1 cellular context compared by ENCODE assay signal in genomic region chr7:75921479-75921878, GRCh38.
A peak's percentile ranks its signal among the peaks of the same experiment; 100 is the strongest.
TF ChIP-seq lines count a peak whose summit lies in the region.

No MANE protein-coding gene starts in this region.

TF ChIP-seq in HepG2, 621 proteins besides CTCF, POLR2A, EP300 and RAD21 (continued from another document and continues in another):
- TF ChIP-seq ZNF792 (CRISPR knock-in tag; IDR thresholded peaks at IDR 0.05) (no peak), SSRP1 (CRISPR knock-in tag; IDR thresholded peaks at IDR 0.05) (no peak), HMGXB3 (CRISPR knock-in tag; IDR thresholded peaks at IDR 0.05; ENCODE audit: borderline replicate concordance) (0 out of 2 replicates have a peak, but pooled peaks have one; percentile 16), HNF4A (CRISPR knock-in tag; IDR thresholded peaks at IDR 0.05) (0 out of 2 replicates have a peak, but pooled peaks have one; percentile 12), PRDM10 (CRISPR knock-in tag; IDR thresholded peaks at IDR 0.05; ENCODE audit: low read depth) (no peak), CC2D1A (CRISPR knock-in tag; IDR thresholded peaks at IDR 0.05) (no peak), GPBP1L1 (CRISPR knock-in tag; IDR thresholded peaks at IDR 0.05) (no peak), ZBTB1 (CRISPR knock-in tag; IDR thresholded peaks at IDR 0.05; ENCODE audit: borderline replicate concordance) (no peak), MXD1 (CRISPR knock-in tag; IDR thresholded peaks at IDR 0.05) (0 out of 2 replicates have a peak, but pooled peaks have one; percentile 31), ZSCAN12 (CRISPR knock-in tag; IDR thresholded peaks at IDR 0.05) (no peak), ZNF383 (CRISPR knock-in tag; IDR thresholded peaks at IDR 0.05; ENCODE audit: borderline replicate concordance) (no peak), ZNF552 (CRISPR knock-in tag; IDR thresholded peaks at IDR 0.05; ENCODE audit: borderline replicate concordance) (no peak), ELF3 (CRISPR knock-in tag; IDR thresholded peaks at IDR 0.05) (no peak), ZNF558 (CRISPR knock-in tag; IDR thresholded peaks at IDR 0.05; ENCODE audit: borderline replicate concordance) (no peak), ZNF367 (CRISPR knock-in tag; IDR thresholded peaks at IDR 0.05; ENCODE audit: borderline replicate concordance) (no peak), ZNF646 (CRISPR knock-in tag; IDR thresholded peaks at IDR 0.05) (no peak), GPN1 (CRISPR knock-in tag; IDR thresholded peaks at IDR 0.05; ENCODE audit: borderline replicate concordance) (no peak), POGZ (CRISPR knock-in tag; IDR thresholded peaks at IDR 0.05) (no peak), ZGPAT (CRISPR knock-in tag; IDR thresholded peaks at IDR 0.05) (no peak), ZFP82 (CRISPR knock-in tag; IDR thresholded peaks at IDR 0.05; ENCODE audit: borderline replicate concordance) (no peak), MYNN (CRISPR knock-in tag; IDR thresholded peaks at IDR 0.05; ENCODE audit: low read depth) (no peak), FOXA1 (IDR thresholded peaks at IDR 0.05) (no peak), FOXA1 (CRISPR knock-in tag; IDR thresholded peaks at IDR 0.05) (no peak), TBL1XR1 (IDR thresholded peaks at IDR 0.05; ENCODE audit: borderline replicate concordance, low read length, partially characterized antibody) (no peak), ZNF776 (CRISPR knock-in tag; IDR thresholded peaks at IDR 0.05) (peak; percentile 82; the same call in 1 of the 2 replicates)
- TF ChIP-seq, protein P1, sequence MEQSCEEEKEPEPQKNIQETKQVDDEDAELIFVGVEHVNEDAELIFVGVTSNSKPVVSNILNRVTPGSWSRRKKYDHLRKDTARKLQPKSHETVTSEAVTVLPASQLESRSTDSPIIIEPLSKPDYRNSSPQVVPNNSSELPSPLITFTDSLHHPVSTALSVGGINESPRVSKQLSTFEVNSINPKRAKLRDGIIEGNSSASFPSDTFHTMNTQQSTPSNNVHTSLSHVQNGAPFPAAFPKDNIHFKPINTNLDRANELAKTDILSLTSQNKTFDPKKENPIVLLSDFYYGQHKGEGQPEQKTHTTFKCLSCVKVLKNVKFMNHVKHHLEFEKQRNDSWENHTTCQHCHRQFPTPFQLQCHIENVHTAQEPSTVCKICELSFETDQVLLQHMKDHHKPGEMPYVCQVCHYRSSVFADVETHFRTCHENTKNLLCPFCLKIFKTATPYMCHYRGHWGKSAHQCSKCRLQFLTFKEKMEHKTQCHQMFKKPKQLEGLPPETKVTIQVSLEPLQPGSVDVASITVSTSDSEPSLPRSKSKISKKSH (CRISPR knock-in tag; IDR thresholded peaks at IDR 0.05; ENCODE audit: borderline replicate concordance): peak; percentile 34; the same call in 1 of the 2 replicates
- TF ChIP-seq, protein P2, sequence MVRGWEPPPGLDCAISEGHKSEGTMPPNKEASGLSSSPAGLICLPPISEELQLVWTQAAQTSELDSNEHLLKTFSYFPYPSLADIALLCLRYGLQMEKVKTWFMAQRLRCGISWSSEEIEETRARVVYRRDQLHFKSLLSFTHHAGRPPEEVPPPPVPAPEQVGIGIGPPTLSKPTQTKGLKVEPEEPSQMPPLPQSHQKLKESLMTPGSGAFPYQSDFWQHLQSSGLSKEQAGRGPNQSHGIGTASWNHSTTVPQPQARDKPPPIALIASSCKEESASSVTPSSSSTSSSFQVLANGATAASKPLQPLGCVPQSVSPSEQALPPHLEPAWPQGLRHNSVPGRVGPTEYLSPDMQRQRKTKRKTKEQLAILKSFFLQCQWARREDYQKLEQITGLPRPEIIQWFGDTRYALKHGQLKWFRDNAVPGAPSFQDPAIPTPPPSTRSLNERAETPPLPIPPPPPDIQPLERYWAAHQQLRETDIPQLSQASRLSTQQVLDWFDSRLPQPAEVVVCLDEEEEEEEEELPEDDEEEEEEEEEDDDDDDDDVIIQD (CRISPR knock-in tag; IDR thresholded peaks at IDR 0.05; ENCODE audit: low read depth): no peak
